In genomic region chr18:48330016-48330991, GRCh38 we compare ENCODE assay signal across 11 cellular contexts.
DNase-seq lines count a peak whose midpoint lies in the region; ATAC-seq and TF ChIP-seq lines count a peak whose summit lies in the region.
"Had no signal": no experiment of that assay in that cellular context is flagged by ENCODE, and none has a peak within 500 bp of the region (broad histone marks: within the 10 kb centered on the region; RNA-seq: fewer than 3 reads in every experiment).

No MANE protein-coding gene starts in this region.

- no peaks in the 10 kb centered on the region for H4K20me1 ChIP-seq in smooth muscle cell (ENCODE audit: low read depth)

- H3F3A ChIP-seq in smooth muscle cell (ENCODE audit: low read depth) = peaks cover 7% of the 10 kb centered on the region

- H3K27ac ChIP-seq in esophagus (ENCODE audit: low read depth in 2 of 2, low read length in 1 of 2) = peak overlapping the region; percentile 61 to 87
- peak overlapping the region; percentile 95 for H3K27ac ChIP-seq in smooth muscle cell (ENCODE audit: low read depth)
- H3K27ac ChIP-seq: neutrophil had no signal

- peaks cover 4 to 14% of the 10 kb centered on the region in 2 donors for H3K4me1 ChIP-seq in esophagus (ENCODE audit: control insufficient read depth in 2 of 2, insufficient read depth in 2 of 2, low read length in 1 of 2)
- H3K4me1 ChIP-seq in smooth muscle cell (ENCODE audit: low read depth) = peaks cover 8% of the 10 kb centered on the region

- peak overlapping the region; percentile 37 for H3K9ac ChIP-seq in smooth muscle cell (ENCODE audit: low read depth)

- WGBS in esophagus, 2 donors = 58 to 60% methylated on average over 8 of the region's 8 CpGs
- WGBS in smooth muscle cell (ENCODE audit: low lambda C conversion rate) = 76% methylated on average over 8 of the region's 8 CpGs

- H3K36me3 ChIP-seq in esophagus (ENCODE audit: control insufficient read depth in 2 of 2, insufficient read depth in 2 of 2, low read length in 1 of 2) = no peaks in the 10 kb centered on the region
- no peaks in the 10 kb centered on the region for H3K36me3 ChIP-seq in smooth muscle cell (ENCODE audit: low read depth)
- H3K36me3 ChIP-seq: neutrophil had no signal

- H3K27me3 ChIP-seq in esophagus (ENCODE audit: control insufficient read depth in 1 of 2, insufficient read depth in 2 of 2, low read length in 2 of 2) = no peaks in the 10 kb centered on the region
- H3K27me3 ChIP-seq in smooth muscle cell (ENCODE audit: low read depth) = no peaks in the 10 kb centered on the region

- H2AFZ ChIP-seq in smooth muscle cell (ENCODE audit: low read depth) = no peak overlapping the region

- ATAC-seq in HG02798 (IDR thresholded peaks at IDR 0.05; ENCODE audit: poor library complexity, unreplicated experiment) (no peak), left lobe of liver (no peak)
- ATAC-seq: GM12878 had no signal

- H3K79me2 ChIP-seq in smooth muscle cell (ENCODE audit: low read depth) = no peaks in the 10 kb centered on the region

- DNase-seq in ELR (ENCODE audit: low read depth) = peak; percentile 88
- peak; percentile 23 for DNase-seq in NCI-H774 (lab: John Stamatoyannopoulos, UW)
- no peak for DNase-seq in smooth muscle cell (lab: John Stamatoyannopoulos, UW; ENCODE audit: unreplicated experiment)
- DNase-seq in left lobe of liver (ENCODE audit: low spot score) = no peak
- DNase-seq in NCI-H748 (lab: John Stamatoyannopoulos, UW; ENCODE audit: unreplicated experiment) = no peak
- DNase-seq in NAMALWA (ENCODE audit: low spot score) = no peak
- DNase-seq: activated CD8-positive, alpha-beta memory T cell treated with anti-CD3 and anti-CD28 coated beads for 24 hours had no signal

- peak overlapping the region; percentile 24 for H3K4me2 ChIP-seq in smooth muscle cell

- H3K9me3 ChIP-seq in esophagus (ENCODE audit: control insufficient read depth in 2 of 2, insufficient read depth in 1 of 2, low read depth in 1 of 2, low read length in 1 of 2) (no peaks in the 10 kb centered on the region), smooth muscle cell (replicated peaks; ENCODE audit: low read depth) (no peaks in the 10 kb centered on the region)
- H3K9me3 ChIP-seq: neutrophil had no signal

- H3K4me3 ChIP-seq in esophagus (ENCODE audit: low read depth in 1 of 2, low read length in 2 of 2) = no peak overlapping the region
- no peak overlapping the region for H3K4me3 ChIP-seq in smooth muscle cell
- H3K4me3 ChIP-seq: GM12878 had no signal

- no peak for TF ChIP-seq CTCF in smooth muscle cell (IDR thresholded peaks at IDR 0.05; ENCODE audit: borderline replicate concordance, insufficient read depth, poor library complexity, severe bottlenecking)

Comparison
In these comparisons a context has a peak if more than half of its experiments do, and no peak if none do; other contexts are left out.
1. DNase-seq: peak in ELR (single experiment) and NCI-H774 (single experiment); none in smooth muscle cell (single experiment), left lobe of liver (single experiment), NCI-H748 (single experiment) and NAMALWA (single experiment).